Comparison of ENCODE assay signal across 9 cellular contexts in the genomic region with DNA sequence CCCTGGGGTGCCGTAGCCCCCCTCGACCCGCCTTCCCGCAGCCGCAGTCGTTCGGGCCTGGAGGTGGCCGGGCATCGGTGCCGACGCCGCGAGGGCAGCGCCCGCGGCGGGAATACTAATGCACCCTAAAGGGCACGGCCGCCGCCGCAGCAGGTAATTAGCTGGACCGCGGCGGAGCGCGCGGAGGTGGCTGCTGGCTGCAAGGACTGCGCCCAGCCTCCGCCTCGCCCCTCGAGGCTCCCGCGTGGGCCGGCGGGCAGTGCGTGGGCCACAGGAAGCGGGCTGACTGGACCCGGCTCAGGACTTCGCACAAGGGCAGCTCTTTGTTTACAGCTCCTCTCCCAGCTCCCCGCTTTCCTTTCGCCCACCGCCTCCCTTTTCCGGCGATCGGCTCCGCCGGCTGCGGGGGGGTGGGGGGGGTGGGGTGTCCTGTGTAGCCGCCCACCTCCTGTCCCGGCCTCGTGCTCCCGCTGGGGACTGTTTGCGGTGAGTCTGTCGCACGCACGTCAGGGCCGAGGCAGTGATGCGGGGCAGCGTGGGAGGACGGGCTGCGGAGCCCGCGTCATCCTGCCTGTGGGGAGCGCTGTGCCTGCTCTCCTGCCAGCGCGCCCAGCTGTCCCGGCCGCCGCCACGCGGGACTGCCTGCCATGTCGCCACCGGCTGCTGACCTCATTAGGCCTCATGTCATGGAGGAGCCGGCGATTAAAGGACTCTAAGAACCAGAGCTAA. TPM values are rescaled to one million over a fixed set of nuclear protein-coding genes. Genes with fewer than 3 reads are reported as not detected.
DNase-seq lines count a peak whose midpoint lies in the region; ATAC-seq and TF ChIP-seq lines count a peak whose summit lies in the region.
"Had no signal": no experiment of that assay in that cellular context is flagged by ENCODE, and none has a peak within 500 bp of the region (broad histone marks: within the 10 kb centered on the region; RNA-seq: fewer than 3 reads in every experiment).

No MANE protein-coding gene starts in this region.

- no peaks in the 10 kb centered on the region for H3K9me3 Mint-ChIP-seq in activated naive CD4-positive, alpha-beta T cell treated with anti-CD3 and anti-CD28 coated beads, Interleukin-2, amount 50 U/mL, for 72 hours

- H3K36me3 ChIP-seq in psoas muscle (ENCODE audit: insufficient read depth in 1 of 2, low read depth in 1 of 2) = no peaks in the 10 kb centered on the region

- H3K27ac Mint-ChIP-seq in activated naive CD4-positive, alpha-beta T cell treated with anti-CD3 and anti-CD28 coated beads, Interleukin-2, amount 50 U/mL, for 72 hours = no peak overlapping the region

- peaks cover 14% of the 10 kb centered on the region for H3K4me1 ChIP-seq in psoas muscle

- H3K4me3 ChIP-seq in psoas muscle = peak overlapping the region; percentile 56

- DNase-seq in Ammon's horn (ENCODE audit: low spot score) (peak; percentile 88), left cardiac atrium (peak; percentile 75), psoas muscle (peak; percentile 61 to 74), SHP77 (lab: John Stamatoyannopoulos, UW) (no peak), GF-D8 (lab: John Stamatoyannopoulos, UW) (no peak)
- DNase-seq in activated naive CD4-positive, alpha-beta T cell treated with anti-CD3 and anti-CD28 coated beads, Interleukin-2, amount 50 U/mL, for 72 hours (ENCODE audit: low spot score in 2 of 2) = peak in 1 of 2 donors; percentile 37

- intact Hi-C loops in left cardiac atrium (cut with DNase I) = no loop called here
- intact Hi-C loops in psoas muscle (cut with DNase I) = no loop called here

- WGBS in psoas muscle, 3 donors = 1 to 4% (median 1%) methylated on average over 54 to 75 of the region's 75 CpGs

- TF ChIP-seq CTCF in psoas muscle (IDR thresholded peaks at IDR 0.05) = no peak

- H3K9me3 ChIP-seq in psoas muscle = no peaks in the 10 kb centered on the region

- no peaks in the 10 kb centered on the region for H3K36me3 Mint-ChIP-seq in activated naive CD4-positive, alpha-beta T cell treated with anti-CD3 and anti-CD28 coated beads, Interleukin-2, amount 50 U/mL, for 72 hours

- H3K27me3 ChIP-seq in psoas muscle (ENCODE audit: insufficient read depth in 3 of 3, low read length in 2 of 3) = peaks cover 0 to 27% (median 4%) of the 10 kb centered on the region in 3 donors

- ATAC-seq in GM18511 (IDR thresholded peaks at IDR 0.05; ENCODE audit: unreplicated experiment) (peak; percentile 81), HG03108 (IDR thresholded peaks at IDR 0.05; ENCODE audit: unreplicated experiment) (peak; percentile 68), left cardiac atrium (peak; percentile 73 to 84), psoas muscle (peak; percentile 85 to 93 (median 88))
- ATAC-seq in activated naive CD4-positive, alpha-beta T cell treated with anti-CD3 and anti-CD28 coated beads, Interleukin-2, amount 50 U/mL, for 72 hours = peak; percentile 77 to 78

- H3K27ac ChIP-seq in psoas muscle = no peak overlapping the region
- H3K27ac ChIP-seq: KMS-11 had no signal

RNA-seq across cellular contexts. Expression of gene GRIK4, which starts 53.2 kb away (rescaled TPM):
- not detected for total RNA-seq in activated naive CD4-positive, alpha-beta T cell treated with anti-CD3 and anti-CD28 coated beads, Interleukin-2, amount 50 U/mL, for 72 hours
- total RNA-seq in left cardiac atrium (under 1 TPM; 0.35 to 0.55 TPM), psoas muscle (under 1 TPM in 1 of 4 donors, not detected in 3; 0.11 TPM)
- polyA plus RNA-seq in psoas muscle = under 1 TPM in 2 of 3 donors, not detected in 1; 0.04 TPM

Comparison
In these comparisons a context has a peak if more than half of its experiments do, and no peak if none do; other contexts are left out.
1. DNase-seq: peak in Ammon's horn (single experiment), left cardiac atrium (single experiment) and psoas muscle (2 of 2); none in SHP77 (0 of 2) and GF-D8 (single experiment).
2. Peak in every context shown above with its lines, with median percentiles within 50 percentile points of each other: ATAC-seq.